Comparison of ENCODE assay signal across 1 cellular context in the genomic region with DNA sequence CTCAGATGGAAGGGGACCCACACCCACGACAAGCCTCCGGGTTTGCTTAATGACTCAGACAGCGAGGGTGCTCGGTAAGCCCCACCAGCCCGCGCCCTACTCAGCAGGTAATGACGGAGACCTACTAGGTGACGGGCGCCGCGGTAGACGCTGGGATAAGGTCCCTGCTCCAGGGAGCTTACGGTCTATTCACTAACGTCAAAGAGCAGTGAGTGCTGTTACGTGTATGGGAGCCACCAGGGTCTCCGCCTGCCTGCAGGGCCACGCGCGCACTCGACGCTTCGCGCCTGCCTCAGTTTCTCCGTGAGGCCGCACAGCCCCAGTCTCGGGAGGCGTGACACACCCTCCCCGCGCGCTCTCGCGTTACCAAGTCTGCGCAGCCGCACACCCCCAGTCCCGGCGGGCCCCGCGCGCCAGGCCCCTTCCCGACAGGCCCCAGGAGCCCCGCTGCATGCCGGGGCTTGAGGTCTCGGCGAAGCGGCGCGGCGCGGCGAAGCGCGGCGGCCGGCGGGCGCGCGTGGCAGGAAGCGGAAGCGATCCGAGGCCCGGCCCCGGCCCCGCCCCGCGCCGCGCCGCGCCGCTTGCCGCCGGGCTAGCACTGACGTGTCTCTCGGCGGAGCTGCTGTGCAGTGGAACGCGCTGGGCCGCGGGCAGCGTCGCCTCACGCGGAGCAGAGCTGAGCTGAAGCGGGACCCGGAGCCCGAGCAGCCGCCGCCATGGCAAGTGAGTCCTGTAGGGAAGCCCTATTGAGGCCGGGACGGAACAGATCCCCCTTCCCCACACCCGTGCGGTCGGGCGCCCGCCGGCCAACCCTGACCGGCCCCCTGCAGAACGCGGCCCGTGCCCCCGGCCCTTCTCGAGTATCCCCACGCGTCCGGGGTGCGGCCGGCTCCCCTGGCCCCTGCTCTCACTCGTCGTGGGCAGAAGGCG.
TF ChIP-seq lines count a peak whose summit lies in the region.

A gene (plus strand): TSS at position 601 of the 930 bp plus-strand sequence. CDS start 116 bp downstream, at position 717.

TF ChIP-seq in IMR-90, 13 proteins besides CTCF, POLR2A, EP300 and RAD21 (continued from another document):
- TF ChIP-seq, protein P1, sequence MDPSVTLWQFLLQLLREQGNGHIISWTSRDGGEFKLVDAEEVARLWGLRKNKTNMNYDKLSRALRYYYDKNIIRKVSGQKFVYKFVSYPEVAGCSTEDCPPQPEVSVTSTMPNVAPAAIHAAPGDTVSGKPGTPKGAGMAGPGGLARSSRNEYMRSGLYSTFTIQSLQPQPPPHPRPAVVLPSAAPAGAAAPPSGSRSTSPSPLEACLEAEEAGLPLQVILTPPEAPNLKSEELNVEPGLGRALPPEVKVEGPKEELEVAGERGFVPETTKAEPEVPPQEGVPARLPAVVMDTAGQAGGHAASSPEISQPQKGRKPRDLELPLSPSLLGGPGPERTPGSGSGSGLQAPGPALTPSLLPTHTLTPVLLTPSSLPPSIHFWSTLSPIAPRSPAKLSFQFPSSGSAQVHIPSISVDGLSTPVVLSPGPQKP (IDR thresholded peaks at IDR 0.05; ENCODE audit: borderline replicate concordance, low read depth, low read length), result no peak
- TF ChIP-seq RFX5 (IDR thresholded peaks at IDR 0.05; ENCODE audit: low read depth, low read length) (no peak), MXI1 (IDR thresholded peaks at IDR 0.05; ENCODE audit: borderline replicate concordance, low read depth, low read length) (peak; percentile 76; the same call in 1 of the 2 replicates), NFE2L2 (IDR thresholded peaks at IDR 0.05; ENCODE audit: low read depth, low read length) (no peak)
